In the genomic region with DNA sequence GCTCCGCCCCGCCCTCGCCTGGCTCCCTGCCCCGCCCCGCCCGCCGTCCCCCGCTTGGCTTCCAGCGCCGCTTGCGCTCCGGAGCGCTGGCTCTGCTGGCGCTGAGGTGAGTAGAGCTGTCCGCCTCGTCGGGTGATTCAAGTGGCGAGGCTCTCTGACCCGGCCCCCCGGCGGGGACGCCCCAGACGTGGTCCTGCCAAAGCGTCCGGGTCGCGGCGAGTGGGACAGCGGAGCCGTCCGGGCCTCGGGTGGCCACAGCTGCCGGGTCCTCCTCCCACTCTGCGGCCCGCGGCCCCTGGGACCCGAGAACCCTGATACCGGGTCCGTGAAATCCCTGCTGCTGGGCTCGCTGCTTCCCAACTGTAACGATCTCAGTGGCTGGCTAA, we compare ENCODE assay signal across 8 cellular contexts. TPM values are rescaled to one million over a fixed set of nuclear protein-coding genes. Genes with fewer than 3 reads are reported as not detected.
A peak's percentile ranks its signal among the peaks of the same experiment; 100 is the strongest.
DNase-seq lines count a peak whose midpoint lies in the region; ATAC-seq and TF ChIP-seq lines count a peak whose summit lies in the region.

A gene (plus strand): TSS at position 46 of the 386 bp plus-strand sequence. CDS start 4,477 bp downstream, outside the sequence.

- H3K27ac ChIP-seq in KOPT-K1 (ENCODE audit: low read depth, low read length, poor library complexity, severe bottlenecking) (peak within 1 kb of the TSS; percentile 63), caudate nucleus (ENCODE audit: low read depth, low read length) (peak within 1 kb of the TSS; percentile 88), right lobe of liver (peak within 1 kb of the TSS; percentile 91 to 94 (median 92)), thymus (ENCODE audit: low read depth) (peak within 1 kb of the TSS; percentile 92)

- peak; percentile 19 for ATAC-seq in GM18870 (IDR thresholded peaks at IDR 0.05; ENCODE audit: unreplicated experiment)
- ATAC-seq in right lobe of liver = no peak
- no peak for ATAC-seq in HG02885 (IDR thresholded peaks at IDR 0.05; ENCODE audit: poor library complexity, unreplicated experiment)

- TF ChIP-seq POLR2A in right lobe of liver (IDR thresholded peaks at IDR 0.05) = peak; percentile 92

- WGBS in right lobe of liver (ENCODE audit: insufficient coverage, low coverage, low lambda C conversion rate, missing lambda C conversion rate) = 3% methylated on average over 6 of the region's 41 CpGs
- under 1% methylated on average over 41 of the region's 41 CpGs for WGBS in thymus

- H3K4me1 ChIP-seq in right lobe of liver (peaks cover 0 to 56% (median 6%) of the 10 kb centered on the region in 4 donors), thymus (ENCODE audit: control insufficient read depth, insufficient read depth, low read length) (peaks cover 7% of the 10 kb centered on the region)

- H3K9me3 ChIP-seq in KOPT-K1 (ENCODE audit: insufficient read depth, low read length, poor library complexity, severe bottlenecking) (no peaks in the 10 kb centered on the region), right lobe of liver (no peaks in the 10 kb centered on the region), thymus (ENCODE audit: control insufficient read depth) (no peaks in the 10 kb centered on the region)

- H3K4me3 ChIP-seq in right lobe of liver = peak within 1 kb of the TSS; percentile 68 to 74 (median 73)
- peak within 1 kb of the TSS; percentile 95 for H3K4me3 ChIP-seq in thymus (ENCODE audit: low read length)

- TF ChIP-seq CTCF in right lobe of liver (IDR thresholded peaks at IDR 0.05) = no peak

- no peaks in the 10 kb centered on the region for H3K27me3 ChIP-seq in right lobe of liver
- H3K27me3 ChIP-seq in thymus (ENCODE audit: control insufficient read depth, insufficient read depth) = no peaks in the 10 kb centered on the region

- no peak for DNase-seq in caudate nucleus (lab: John Stamatoyannopoulos, UW)
- DNase-seq in right lobe of liver = no peak
- no peak for DNase-seq in inferior parietal cortex (ENCODE audit: extremely low spot score)
- no peak for DNase-seq in midbrain (lab: John Stamatoyannopoulos, UW)

- H3K36me3 ChIP-seq in KOPT-K1 (ENCODE audit: insufficient read depth, low read length) (no peaks in the 10 kb centered on the region), right lobe of liver (no peaks in the 10 kb centered on the region), thymus (ENCODE audit: control insufficient read depth, insufficient read depth) (no peaks in the 10 kb centered on the region)

- intact Hi-C loops in right lobe of liver (cut with DNase I) = no loop called here

RNA-seq across cellular contexts. Expression of the gene that starts here (rescaled TPM):
- total RNA-seq in right lobe of liver = 10 to 100 TPM; 21.8 to 70.1 (median 31.9) TPM
- 11.0 TPM for polyA plus RNA-seq in thymus
